Comparison of ENCODE assay signal across 16 cellular contexts in the genomic region with DNA sequence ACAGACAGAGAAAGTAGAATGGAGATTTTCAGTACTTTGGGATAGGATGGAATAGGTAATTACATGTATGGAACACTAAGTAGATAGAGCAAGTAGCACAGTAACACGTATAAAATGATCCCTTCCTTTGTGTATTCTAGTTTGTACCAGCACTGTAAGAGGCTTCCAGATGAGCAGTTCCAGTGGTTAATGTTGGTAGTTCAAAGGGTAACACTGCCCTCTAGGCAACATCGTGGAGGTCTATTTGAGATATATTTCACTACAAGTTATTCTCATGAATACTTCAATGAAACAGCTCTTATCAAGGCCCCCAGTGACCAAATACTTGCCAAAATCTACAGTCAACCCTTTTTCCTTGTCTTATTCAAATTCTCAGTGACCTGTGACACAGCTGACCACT. TPM values are rescaled to one million over a fixed set of nuclear protein-coding genes. Genes with fewer than 3 reads are reported as not detected.
DNase-seq lines count a peak whose midpoint lies in the region; ATAC-seq and TF ChIP-seq lines count a peak whose summit lies in the region.
"Had no signal": no experiment of that assay in that cellular context is flagged by ENCODE, and none has a peak within 500 bp of the region (broad histone marks: within the 10 kb centered on the region; RNA-seq: fewer than 3 reads in every experiment).

No MANE protein-coding gene starts in this region.

- no peak overlapping the region for H3K27ac ChIP-seq in liver (ENCODE audit: low read depth in 1 of 2, low read length in 2 of 2)
- H3K27ac ChIP-seq: dorsolateral prefrontal cortex, PC-9, psoas muscle, vagina had no signal

- H3K4me1 ChIP-seq in liver (ENCODE audit: control insufficient read depth in 4 of 4, insufficient read depth in 4 of 4, low read length in 3 of 4), result no peaks in the 10 kb centered on the region
- H3K4me1 ChIP-seq: psoas muscle, vagina had no signal

- TF ChIP-seq CTCF in GM12864 (IDR thresholded peaks at IDR 0.05; ENCODE audit: low read depth, low read length, missing control alignments) (peak; percentile 8), liver (IDR thresholded peaks at IDR 0.05; ENCODE audit: low read depth, low read length, missing input control) (peak; percentile 11)

- 84% methylated on average over 2 of the region's 2 CpGs for WGBS in liver

- H3K36me3 ChIP-seq in liver (ENCODE audit: control insufficient read depth in 4 of 4, insufficient read depth in 3 of 4, low read depth in 1 of 4, low read length in 3 of 4), result peaks cover 9 to 28% (median 25%) of the 10 kb centered on the region in 4 donors

- in situ Hi-C loops in SK-MEL-5 (cut with HindIII; ENCODE audit: low pct_unique_long_range_greater_than_20kb, low sequenced_read_pairs), result no loop called here

- no peaks in the 10 kb centered on the region for H3K27me3 ChIP-seq in liver (ENCODE audit: control insufficient read depth in 4 of 4, insufficient read depth in 4 of 4, low read length in 3 of 4)
- H3K27me3 ChIP-seq: dorsolateral prefrontal cortex, vagina had no signal

- H3K4me3 ChIP-seq in GM12864 (ENCODE audit: low read depth, low read length) (no peak overlapping the region), liver (ENCODE audit: low read depth in 1 of 3, low read length in 3 of 3) (peak overlapping the region in 2 of 3 donors; percentile 38 to 39)
- H3K4me3 ChIP-seq: dorsolateral prefrontal cortex, PC-9, psoas muscle, vagina had no signal

- H3K9ac ChIP-seq in liver (ENCODE audit: low read depth in 1 of 2, low read length in 2 of 2), result no peak overlapping the region

- ATAC-seq in activated CD4-positive, CD25-positive, alpha-beta regulatory T cell treated with anti-CD3 and anti-CD28 coated beads, Interleukin-2, amount 50 U/mL, for 24 hours, result peak; percentile 35 to 71
- ATAC-seq: psoas muscle had no signal

- no peak for DNase-seq in activated CD4-positive, CD25-positive, alpha-beta regulatory T cell treated with anti-CD3 and anti-CD28 coated beads, Interleukin-2, amount 50 U/mL, for 72 hours
- DNase-seq in GM12864 (ENCODE audit: low read depth) (no peak), SK-MEL-5 (ENCODE audit: low read depth, low spot score) (peak; percentile 26), NOMO-1 (lab: John Stamatoyannopoulos, UW; ENCODE audit: unreplicated experiment in 2 of 2) (no peak), DMS79 treated with DMSO at 0.1 percent for 48 hours (lab: John Stamatoyannopoulos, UW) (no peak), HCEC 1CT (no peak)
- DNase-seq: activated CD8-positive, alpha-beta memory T cell treated with anti-CD3 and anti-CD28 coated beads, Interleukin-2, amount 50 U/mL, for 48 hours; anterior cingulate cortex; dorsolateral prefrontal cortex; foreskin melanocyte; PC-9; psoas muscle; stimulated activated CD4-positive, alpha-beta T cell treated with anti-CD3 and anti-CD28 coated beads, Interleukin-1b, Interleukin-23, amount 100 ng/mL, for 48 hours had no signal

- peak; percentile 18 to 52 for TF ChIP-seq RAD21 in liver (IDR thresholded peaks at IDR 0.05)

- peaks cover 30 to 75% (median 47%) of the 10 kb centered on the region in 4 donors for H3K9me3 ChIP-seq in liver (ENCODE audit: control insufficient read depth in 4 of 4, low read length in 3 of 4)

TF ChIP-seq in liver, 16 proteins besides CTCF, POLR2A, EP300 and RAD21:
- TF ChIP-seq RXRA (IDR thresholded peaks at IDR 0.05), result no peak
- TF ChIP-seq, protein P1, sequence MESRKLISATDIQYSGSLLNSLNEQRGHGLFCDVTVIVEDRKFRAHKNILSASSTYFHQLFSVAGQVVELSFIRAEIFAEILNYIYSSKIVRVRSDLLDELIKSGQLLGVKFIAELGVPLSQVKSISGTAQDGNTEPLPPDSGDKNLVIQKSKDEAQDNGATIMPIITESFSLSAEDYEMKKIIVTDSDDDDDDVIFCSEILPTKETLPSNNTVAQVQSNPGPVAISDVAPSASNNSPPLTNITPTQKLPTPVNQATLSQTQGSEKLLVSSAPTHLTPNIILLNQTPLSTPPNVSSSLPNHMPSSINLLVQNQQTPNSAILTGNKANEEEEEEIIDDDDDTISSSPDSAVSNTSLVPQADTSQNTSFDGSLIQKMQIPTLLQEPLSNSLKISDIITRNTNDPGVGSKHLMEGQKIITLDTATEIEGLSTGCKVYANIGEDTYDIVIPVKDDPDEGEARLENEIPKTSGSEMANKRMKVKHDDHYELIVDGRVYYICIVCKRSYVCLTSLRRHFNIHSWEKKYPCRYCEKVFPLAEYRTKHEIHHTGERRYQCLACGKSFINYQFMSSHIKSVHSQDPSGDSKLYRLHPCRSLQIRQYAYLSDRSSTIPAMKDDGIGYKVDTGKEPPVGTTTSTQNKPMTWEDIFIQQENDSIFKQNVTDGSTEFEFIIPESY (IDR thresholded peaks at IDR 0.05), result no peak
- no peak for TF ChIP-seq HNF4A (conservative IDR thresholded peaks at IDR 0.05)
- no peak for TF ChIP-seq HNF4G (IDR thresholded peaks at IDR 0.05)
- no peak for TF ChIP-seq GABPA (IDR thresholded peaks at IDR 0.05 in 1 of 2, conservative IDR thresholded peaks at IDR 0.05 in 1 of 2)
- no peak for TF ChIP-seq FOXA1 (IDR thresholded peaks at IDR 0.05)
- TF ChIP-seq, protein P2, sequence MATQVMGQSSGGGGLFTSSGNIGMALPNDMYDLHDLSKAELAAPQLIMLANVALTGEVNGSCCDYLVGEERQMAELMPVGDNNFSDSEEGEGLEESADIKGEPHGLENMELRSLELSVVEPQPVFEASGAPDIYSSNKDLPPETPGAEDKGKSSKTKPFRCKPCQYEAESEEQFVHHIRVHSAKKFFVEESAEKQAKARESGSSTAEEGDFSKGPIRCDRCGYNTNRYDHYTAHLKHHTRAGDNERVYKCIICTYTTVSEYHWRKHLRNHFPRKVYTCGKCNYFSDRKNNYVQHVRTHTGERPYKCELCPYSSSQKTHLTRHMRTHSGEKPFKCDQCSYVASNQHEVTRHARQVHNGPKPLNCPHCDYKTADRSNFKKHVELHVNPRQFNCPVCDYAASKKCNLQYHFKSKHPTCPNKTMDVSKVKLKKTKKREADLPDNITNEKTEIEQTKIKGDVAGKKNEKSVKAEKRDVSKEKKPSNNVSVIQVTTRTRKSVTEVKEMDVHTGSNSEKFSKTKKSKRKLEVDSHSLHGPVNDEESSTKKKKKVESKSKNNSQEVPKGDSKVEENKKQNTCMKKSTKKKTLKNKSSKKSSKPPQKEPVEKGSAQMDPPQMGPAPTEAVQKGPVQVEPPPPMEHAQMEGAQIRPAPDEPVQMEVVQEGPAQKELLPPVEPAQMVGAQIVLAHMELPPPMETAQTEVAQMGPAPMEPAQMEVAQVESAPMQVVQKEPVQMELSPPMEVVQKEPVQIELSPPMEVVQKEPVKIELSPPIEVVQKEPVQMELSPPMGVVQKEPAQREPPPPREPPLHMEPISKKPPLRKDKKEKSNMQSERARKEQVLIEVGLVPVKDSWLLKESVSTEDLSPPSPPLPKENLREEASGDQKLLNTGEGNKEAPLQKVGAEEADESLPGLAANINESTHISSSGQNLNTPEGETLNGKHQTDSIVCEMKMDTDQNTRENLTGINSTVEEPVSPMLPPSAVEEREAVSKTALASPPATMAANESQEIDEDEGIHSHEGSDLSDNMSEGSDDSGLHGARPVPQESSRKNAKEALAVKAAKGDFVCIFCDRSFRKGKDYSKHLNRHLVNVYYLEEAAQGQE (IDR thresholded peaks at IDR 0.05), result no peak
- TF ChIP-seq FOXA2 (IDR thresholded peaks at IDR 0.05), result no peak
- no peak for TF ChIP-seq TAF1 (conservative IDR thresholded peaks at IDR 0.05)
- TF ChIP-seq SP1 (IDR thresholded peaks at IDR 0.05), result no peak
- no peak for TF ChIP-seq NR2F2 (IDR thresholded peaks at IDR 0.05)
- no peak for TF ChIP-seq JUND (IDR thresholded peaks at IDR 0.05)
- no peak for TF ChIP-seq EGR1 (IDR thresholded peaks at IDR 0.05; ENCODE audit: low read depth in 2 of 2)

RNA-seq across cellular contexts. Expression of a gene that starts 13.5 kb away (rescaled TPM):
- 1.3 and 1.6 TPM in 2 replicates for total RNA-seq in SK-MEL-5 (2014; rRNA removed; shearing (Covaris generic))
- polyA plus RNA-seq in SK-MEL-5 (2015; cell fraction: cytosol; rRNA removed), result 0.16 and 0.46 TPM in 2 replicates
- polyA plus RNA-seq in SK-MEL-5 (2015; cell fraction: nucleus; rRNA removed), result 0.72 and 1.2 TPM in 2 replicates
- 10 to 100 TPM in 1 of 2 donors, 1 to 10 TPM in 1; 6.2 to 15.8 TPM for total RNA-seq in liver
- polyA plus RNA-seq in liver, result 1 to 10 TPM; 2.5 to 7.6 TPM

RNA-seq across cellular contexts. Expression of a gene that starts 18.6 kb away (rescaled TPM):
- total RNA-seq in SK-MEL-5 (2014; rRNA removed; shearing (Covaris generic)), result 0.27 and 0.58 TPM in 2 replicates
- 0.04 TPM in 1 of 2 replicates, not detected in the other for polyA plus RNA-seq in SK-MEL-5 (2015; cell fraction: cytosol; rRNA removed)
- 0.05 TPM in 1 of 2 replicates, not detected in the other for polyA plus RNA-seq in SK-MEL-5 (2015; cell fraction: nucleus; rRNA removed)
- total RNA-seq in liver, result 1 to 10 TPM; 2.8 to 4.2 TPM
- polyA plus RNA-seq in liver, result under 1 TPM; 0.49 to 0.67 TPM
- total RNA-seq: PC-9 had no signal

RNA-seq across cellular contexts. Expression of a gene that starts 52.2 kb away (rescaled TPM):
- total RNA-seq in SK-MEL-5 (2014; rRNA removed; shearing (Covaris generic)), result 1.3 and 2.2 TPM in 2 replicates
- 1.1 and 2.1 TPM in 2 replicates for polyA plus RNA-seq in SK-MEL-5 (2015; cell fraction: cytosol; rRNA removed)
- 3.2 and 5.2 TPM in 2 replicates for polyA plus RNA-seq in SK-MEL-5 (2015; cell fraction: nucleus; rRNA removed)
- total RNA-seq in liver, result 10 to 100 TPM in 1 of 2 donors, 1 to 10 TPM in 1; 7.1 to 17.9 TPM
- 1 to 10 TPM; 4.1 to 6.6 TPM for polyA plus RNA-seq in liver

RNA-seq across cellular contexts. Expression of a gene that starts 54.2 kb away (rescaled TPM):
- total RNA-seq in SK-MEL-5 (2014; rRNA removed; shearing (Covaris generic)), result 2.6 and 4.0 TPM in 2 replicates
- polyA plus RNA-seq in SK-MEL-5 (2015; cell fraction: cytosol; rRNA removed), result 0.70 and 1.6 TPM in 2 replicates
- 3.6 and 4.0 TPM in 2 replicates for polyA plus RNA-seq in SK-MEL-5 (2015; cell fraction: nucleus; rRNA removed)
- 1 to 10 TPM; 2.8 to 5.3 TPM for total RNA-seq in liver
- polyA plus RNA-seq in liver, result 1 to 10 TPM; 1.6 to 2.2 TPM
